Comparison of ENCODE assay signal across 20 cellular contexts in the genomic region with DNA sequence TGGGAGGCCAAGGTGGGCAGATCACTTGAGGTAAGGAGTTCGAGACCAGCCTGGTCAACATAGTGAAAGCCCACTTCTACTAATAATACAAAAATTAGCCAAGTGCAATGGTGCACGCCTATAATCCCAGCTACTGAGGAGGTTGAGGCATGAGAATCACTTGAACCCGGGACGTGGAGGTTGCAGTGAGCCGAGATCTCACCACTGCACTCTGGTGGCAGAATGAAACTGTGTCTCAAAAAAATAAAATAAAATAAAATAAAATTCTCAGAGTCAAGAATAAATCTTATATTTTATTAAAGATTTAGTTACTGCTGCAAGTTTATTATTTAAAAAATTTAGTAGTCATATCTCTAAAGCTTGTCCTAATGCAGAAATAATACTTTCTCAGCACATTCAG. TPM values are rescaled to one million over a fixed set of nuclear protein-coding genes. Genes with fewer than 3 reads are reported as not detected.
DNase-seq lines count a peak whose midpoint lies in the region; ATAC-seq, FAIRE-seq and TF ChIP-seq lines count a peak whose summit lies in the region.
"Had no signal": no experiment of that assay in that cellular context is flagged by ENCODE, and none has a peak within 500 bp of the region (broad histone marks: within the 10 kb centered on the region; RNA-seq: fewer than 3 reads in every experiment).

No MANE protein-coding gene starts in this region.

- no peaks in the 10 kb centered on the region for H3K9me3 Mint-ChIP-seq in type B pancreatic cell
- H3K9me3 Mint-ChIP-seq: activated CD4-positive, alpha-beta T cell treated with anti-CD3 and anti-CD28 coated beads, Interleukin-2, amount 10 ng/mL, durations not matched to agents 7 days and 5 days; stimulated activated naive B cell treated with anti-CD40 and anti-IgM and Interleukin-4, amounts not matched to agents 10 μg/mL and 1 μg/mL and 100 μg/mL, for 72 hours had no signal

- H3K79me2 ChIP-seq in SK-N-SH (ENCODE audit: insufficient read depth) = no peaks in the 10 kb centered on the region

- H3K36me3 ChIP-seq in SK-N-SH (replicated peaks in 1 of 2; ENCODE audit: control insufficient read depth in 1 of 2, insufficient read depth in 2 of 2, low read length in 1 of 2) = no peaks in the 10 kb centered on the region
- H3K36me3 ChIP-seq: tibial artery had no signal

- CTCF ChIA-PET in SK-N-SH (lab: Yijun Ruan, JAX) = interaction anchor here (1.0 to 2.3 kb wide), 5 partner anchors 11 to 55 kb away, joined by 3 to 13 read pairs (median 3); partner anchors contain the start of gene DHX8
- CTCF ChIA-PET in RWPE1 (lab: Yijun Ruan, JAX) = interaction anchor here (0.7 kb wide), 1 partner anchor 16 kb away, joined by 4 read pairs; no protein-coding TSS in a partner anchor

- no peaks in the 10 kb centered on the region for H3K36me3 Mint-ChIP-seq in type B pancreatic cell
- H3K36me3 Mint-ChIP-seq: CD4-positive, CD25-positive, alpha-beta regulatory T cell; stimulated activated naive B cell treated with anti-CD40 and anti-IgM and Interleukin-4, amounts not matched to agents 10 μg/mL and 1 μg/mL and 100 μg/mL, for 72 hours had no signal

- no peak for FAIRE-seq in GM19239 (lab: Jason Lieb, UNC)

- no peak overlapping the region for H3K27ac Mint-ChIP-seq in type B pancreatic cell
- H3K27ac Mint-ChIP-seq: activated CD4-positive, alpha-beta T cell treated with anti-CD3 and anti-CD28 coated beads, Interleukin-2, amount 10 ng/mL, durations not matched to agents 7 days and 5 days; CD4-positive, CD25-positive, alpha-beta regulatory T cell; stimulated activated naive B cell treated with anti-CD40 and anti-IgM and Interleukin-4, amounts not matched to agents 10 μg/mL and 1 μg/mL and 100 μg/mL, for 72 hours had no signal

- H3K27me3 ChIP-seq in SK-N-SH (ENCODE audit: insufficient read depth) = no peaks in the 10 kb centered on the region
- H3K27me3 ChIP-seq: tibial artery had no signal

- H4K20me1 ChIP-seq in SK-N-SH (ENCODE audit: insufficient read depth) = no peaks in the 10 kb centered on the region

- no peak overlapping the region for H3K9ac ChIP-seq in SK-N-SH

- peaks cover 0 to 7% of the 10 kb centered on the region in 2 experiments; a peak in 1 of 4 replicates for H3K4me1 ChIP-seq in SK-N-SH (ENCODE audit: control insufficient read depth in 1 of 2, insufficient read depth in 2 of 2, low read depth in 1 of 2, low read length in 1 of 2)

- TF ChIP-seq EP300 in SK-N-SH (IDR thresholded peaks at IDR 0.05; ENCODE audit: borderline replicate concordance in 1 of 2, low read depth in 1 of 2, low read length in 1 of 2) = no peak

- H3K27ac ChIP-seq in SK-N-SH (ENCODE audit: low read depth in 2 of 2, low read length in 1 of 2) (no peak overlapping the region), RWPE1 (no peak overlapping the region)
- H3K27ac ChIP-seq: tibial artery had no signal

- POLR2A ChIA-PET in SK-N-SH (lab: Yijun Ruan, JAX) (no interaction called here), RWPE1 (lab: Yijun Ruan, JAX; ENCODE audit: low non-redundant PET) (no interaction called here)

- no peaks in the 10 kb centered on the region for H3K9me3 ChIP-seq in SK-N-SH
- H3K9me3 ChIP-seq: tibial artery had no signal

- peak; percentile 25; the same call in 1 of the 2 replicates for TF ChIP-seq RAD21 in SK-N-SH (IDR thresholded peaks at IDR 0.05; ENCODE audit: low read length)

- H3K9me2 ChIP-seq in SK-N-SH = no peaks in the 10 kb centered on the region

- peak; percentile 40 for TF ChIP-seq CTCF in SK-N-SH (IDR thresholded peaks at IDR 0.05)
- 0 out of 2 replicates have a peak, but pooled peaks have one; percentile 20 for TF ChIP-seq CTCF in RWPE1 (conservative IDR thresholded peaks at IDR 0.05; ENCODE audit: low read depth)
- peak; percentile 33 for TF ChIP-seq CTCF in fibroblast of mammary gland (conservative IDR thresholded peaks at IDR 0.05; ENCODE audit: control insufficient read depth, insufficient read depth, low read depth, low read length)
- peak; percentile 50 for TF ChIP-seq CTCF in type B pancreatic cell (conservative IDR thresholded peaks at IDR 0.05)

- no peak overlapping the region for H2AFZ ChIP-seq in SK-N-SH (ENCODE audit: low read depth)

- peaks cover 10% of the 10 kb centered on the region for H3K27me3 Mint-ChIP-seq in type B pancreatic cell

- H3K4me3 Mint-ChIP-seq in type B pancreatic cell = no peak overlapping the region
- H3K4me3 Mint-ChIP-seq: activated CD4-positive, alpha-beta T cell treated with anti-CD3 and anti-CD28 coated beads, Interleukin-2, amount 10 ng/mL, durations not matched to agents 7 days and 5 days; CD4-positive, CD25-positive, alpha-beta regulatory T cell; stimulated activated naive B cell treated with anti-CD40 and anti-IgM and Interleukin-4, amounts not matched to agents 10 μg/mL and 1 μg/mL and 100 μg/mL, for 72 hours had no signal

- no peak overlapping the region for H3K4me3 ChIP-seq in SK-N-SH (ENCODE audit: low read depth in 2 of 2, low read length in 1 of 2)
- no peak overlapping the region for H3K4me3 ChIP-seq in fibroblast of mammary gland (ENCODE audit: control insufficient read depth, low read depth, low read length)
- H3K4me3 ChIP-seq: tibial artery had no signal

- DNase-seq in SK-N-SH (no peak), RWPE1 (ENCODE audit: low spot score) (no peak), fibroblast of mammary gland (ENCODE audit: low read depth) (no peak), type B pancreatic cell (ENCODE audit: extremely low spot score, unreplicated experiment) (no peak), GM19240 (ENCODE audit: insufficient read length, low spot score) (no peak), NOMO-1 treated with DMSO at 0.1 percent for 48 hours (lab: John Stamatoyannopoulos, UW; ENCODE audit: unreplicated experiment) (no peak), GM19239 (ENCODE audit: insufficient read length, low spot score) (no peak)
- DNase-seq: 8988T; activated CD4-positive, alpha-beta T cell treated with anti-CD3 and anti-CD28 coated beads, Interleukin-2, amount 10 ng/mL, durations not matched to agents 7 days and 5 days; activated CD8-positive, alpha-beta memory T cell treated with anti-CD3 and anti-CD28 coated beads, Interleukin-2, amount 50 U/mL, for 48 hours; activated gamma-delta T cell; CD4-positive, CD25-positive, alpha-beta regulatory T cell; cerebellar nuclear complex; DND-41; NCI-H2081 treated with DMSO at 0.1 percent for 48 hours; NCI-H524 treated with DMSO at 0.1 percent for 48 hours; stimulated activated CD4-positive, alpha-beta T cell treated with anti-CD3 and anti-CD28 coated beads, Interleukin-12 subunit alpha, Interleukin-12 subunit beta, amount 100 ng/mL, for 4 hours; stimulated activated naive B cell treated with anti-CD40 and anti-IgM and Interleukin-4, amounts not matched to agents 10 μg/mL and 1 μg/mL and 100 μg/mL, for 72 hours; tibial artery had no signal

- no peak overlapping the region for H3K4me2 ChIP-seq in SK-N-SH

- ATAC-seq in SK-N-SH treated with all-trans-retinoic acid at 6 μM for 48 hours = no peak
- ATAC-seq: stimulated activated naive B cell treated with anti-CD40 and anti-IgM and Interleukin-4, amounts not matched to agents 10 μg/mL and 1 μg/mL and 100 μg/mL, for 72 hours had no signal

- peaks cover 6% of the 10 kb centered on the region for H3F3A ChIP-seq in SK-N-SH (replicated peaks; ENCODE audit: insufficient read depth)

- peaks cover 14% of the 10 kb centered on the region for H3K4me1 Mint-ChIP-seq in type B pancreatic cell (ENCODE audit: unreplicated experiment)
- H3K4me1 Mint-ChIP-seq: activated CD4-positive, alpha-beta T cell treated with anti-CD3 and anti-CD28 coated beads, Interleukin-2, amount 10 ng/mL, durations not matched to agents 7 days and 5 days had no signal

- 73% methylated on average over 5 of the region's 5 CpGs for WGBS in SK-N-SH (ENCODE audit: low lambda C conversion rate)

TF ChIP-seq in SK-N-SH, 30 proteins besides CTCF, POLR2A, EP300 and RAD21:
- TF ChIP-seq TCF12 (IDR thresholded peaks at IDR 0.05) (no peak), SMC3 (IDR thresholded peaks at IDR 0.05; ENCODE audit: low read depth, low read length) (peak; percentile 16; the same call in 1 of the 2 replicates)

TF ChIP-seq in SK-N-SH treated with all-trans-retinoic acid at 6 μM for 48 hours, 23 proteins besides CTCF, POLR2A, EP300 and RAD21:
- TF ChIP-seq ZNF70 (CRISPR knock-in tag; IDR thresholded peaks at IDR 0.05) = no peak

RNA-seq across cellular contexts. Expression of gene ARL4D, which starts 29.7 kb away (rescaled TPM):
- 22.7 and 29.5 TPM in 2 replicates for polyA plus RNA-seq in SK-N-SH (2012; rRNA removed)
- polyA plus RNA-seq in SK-N-SH (2012; cell fraction: cytosol; rRNA removed) = 16.4 and 17.8 TPM in 2 replicates
- polyA plus RNA-seq in SK-N-SH (2012; cell fraction: nucleus; rRNA removed) = 25.7 and 35.5 TPM in 2 replicates
- total RNA-seq in type B pancreatic cell (ENCODE audit: low replicate concordance) = 8.3 and 9.9 TPM in 2 replicates

RNA-seq across cellular contexts. Expression of gene DHX8, which starts 55.3 kb away (rescaled TPM):
- polyA plus RNA-seq in SK-N-SH (2012; rRNA removed) = 31.3 and 35.1 TPM in 2 replicates
- polyA plus RNA-seq in SK-N-SH (2012; cell fraction: cytosol; rRNA removed) = 25.3 and 26.7 TPM in 2 replicates
- 44.3 and 49.7 TPM in 2 replicates for polyA plus RNA-seq in SK-N-SH (2012; cell fraction: nucleus; rRNA removed)
- total RNA-seq in type B pancreatic cell (ENCODE audit: low replicate concordance) = 50.1 and 56.8 TPM in 2 replicates
